Comparison of ENCODE assay signal across 25 cellular contexts in genomic region chr15:68590721-68591389, GRCh38. TPM values are rescaled to one million over a fixed set of nuclear protein-coding genes. Genes with fewer than 3 reads are reported as not detected.
DNase-seq lines count a peak whose midpoint lies in the region; ATAC-seq and TF ChIP-seq lines count a peak whose summit lies in the region.
"Had no signal": no experiment of that assay in that cellular context is flagged by ENCODE, and none has a peak within 500 bp of the region (broad histone marks: within the 10 kb centered on the region; RNA-seq: fewer than 3 reads in every experiment).

No MANE protein-coding gene starts in this region.

- H3K27me3 Mint-ChIP-seq in glutamatergic neuron (ENCODE audit: unreplicated experiment), result peaks cover 3% of the 10 kb centered on the region
- peaks cover 58% of the 10 kb centered on the region for H3K27me3 Mint-ChIP-seq in Calu3 (ENCODE audit: unreplicated experiment)

- H3K9me3 Mint-ChIP-seq in glutamatergic neuron (ENCODE audit: unreplicated experiment), result peaks cover under 1% of the 10 kb centered on the region
- H3K9me3 Mint-ChIP-seq in Calu3 (ENCODE audit: low read depth, unreplicated experiment), result no peaks in the 10 kb centered on the region
- H3K9me3 Mint-ChIP-seq: activated T-cell treated with anti-CD3 and anti-CD28 coated beads, Interleukin-2, amount 50 U/mL, for 72 hours; CD8-positive, alpha-beta memory T cell; dendritic cell treated with granulocyte-macrophage colony-stimulating factor and Interleukin-4, amounts not matched to agents 40 ng/mL and 50 ng/mL, for 4 days; naive thymus-derived CD4-positive, alpha-beta T cell had no signal

- intact Hi-C loops in left ventricle myocardium inferior (cut with micrococcal nuclease), result no loop called here
- intact Hi-C loops in Right ventricle myocardium superior (cut with DNase I), result no loop called here
- intact Hi-C loops in posterior vena cava (cut with DNase I), result no loop called here
- intact Hi-C loops in Calu3 (cut with micrococcal nuclease; ENCODE audit: unreplicated experiment), result no loop called here

- in situ Hi-C loops in KBM-7 (cut with MboI; ENCODE audit: low pct_unique_long_range_greater_than_20kb, low sequenced_read_pairs), result no loop called here

- TF ChIP-seq CTCF in left ventricle myocardium inferior (IDR thresholded peaks at IDR 0.05; ENCODE audit: borderline replicate concordance) (no peak), glutamatergic neuron (IDR thresholded peaks at IDR 0.05; ENCODE audit: partially characterized antibody, unreplicated experiment) (no peak), Calu3 (IDR thresholded peaks at IDR 0.05; ENCODE audit: unreplicated experiment) (no peak)

- H3K9me3 ChIP-seq in left ventricle myocardium inferior (replicated peaks), result no peaks in the 10 kb centered on the region
- H3K9me3 ChIP-seq: left lung, SJCRH30, uterus had no signal

- no peaks in the 10 kb centered on the region for H3K36me3 ChIP-seq in left ventricle myocardium inferior
- H3K36me3 ChIP-seq: left lung, SJCRH30, uterus had no signal

- H3K4me3 ChIP-seq in left ventricle myocardium inferior, result no peak overlapping the region
- H3K4me3 ChIP-seq: left lung, SJCRH30, uterus had no signal

- H3K27ac ChIP-seq in left ventricle myocardium inferior (replicated peaks), result peak overlapping the region; percentile 48
- H3K27ac ChIP-seq: left lung, SJCRH30 had no signal

- H3K4me1 Mint-ChIP-seq in glutamatergic neuron (ENCODE audit: low read depth, unreplicated experiment), result peaks cover 17% of the 10 kb centered on the region
- H3K4me1 Mint-ChIP-seq in Calu3 (ENCODE audit: low read depth, unreplicated experiment), result peaks cover 7% of the 10 kb centered on the region

- H3K27me3 ChIP-seq in left ventricle myocardium inferior (ENCODE audit: low read depth), result no peaks in the 10 kb centered on the region
- H3K27me3 ChIP-seq: left lung, uterus had no signal

- BruUV-seq in Calu3 (replicated peaks; lab: Mats Ljungman, UMichigan), result no TSS peak

- DNase-seq in left ventricle myocardium inferior (no peak), Right ventricle myocardium superior (no peak), glutamatergic neuron (no peak), posterior vena cava (ENCODE audit: low spot score) (peak; percentile 60), KBM-7 (no peak), NCI-H524 (lab: John Stamatoyannopoulos, UW) (no peak), Calu3 (no peak), DMS 273 treated with DMSO at 0.1 percent for 48 hours (lab: John Stamatoyannopoulos, UW) (no peak)
- DNase-seq: activated CD4-positive, CD25-positive, alpha-beta regulatory T cell; activated CD8-positive, alpha-beta memory T cell treated with anti-CD3 and anti-CD28 coated beads, Interleukin-2, amount 10 ng/mL, durations not matched to agents 7 days and 5 days; activated naive CD4-positive, alpha-beta T cell treated with Interleukin-2 at 50 U/mL for 16 hours; activated T-cell treated with anti-CD3 and anti-CD28 coated beads, Interleukin-2, amount 50 U/mL, for 72 hours; AML-193; CD8-positive, alpha-beta memory T cell; hippocampal formation; left lung; naive thymus-derived CD4-positive, alpha-beta T cell; NCI-H1105; NCI-H2029; NCI-H226; NCI-H748 treated with DMSO at 0.1 percent for 48 hours; SJCRH30; stimulated activated CD4-positive, alpha-beta T cell treated with anti-CD3 and anti-CD28 coated beads, Interleukin-2, amount 100 ng/mL, for 48 hours; uterus had no signal

- H3K27ac Mint-ChIP-seq in glutamatergic neuron (ENCODE audit: unreplicated experiment) (no peak overlapping the region), Calu3 (ENCODE audit: unreplicated experiment) (no peak overlapping the region)
- H3K27ac Mint-ChIP-seq: activated CD8-positive, alpha-beta memory T cell treated with anti-CD3 and anti-CD28 coated beads, Interleukin-2, amount 10 ng/mL, durations not matched to agents 7 days and 5 days; activated T-cell treated with anti-CD3 and anti-CD28 coated beads, Interleukin-2, amount 50 U/mL, for 72 hours; CD8-positive, alpha-beta memory T cell; dendritic cell treated with granulocyte-macrophage colony-stimulating factor and Interleukin-4, amounts not matched to agents 40 ng/mL and 50 ng/mL, for 4 days had no signal

- H3K36me3 Mint-ChIP-seq in glutamatergic neuron (ENCODE audit: unreplicated experiment) (no peaks in the 10 kb centered on the region), Calu3 (ENCODE audit: insufficient read depth, unreplicated experiment) (no peaks in the 10 kb centered on the region)
- H3K36me3 Mint-ChIP-seq: activated CD8-positive, alpha-beta memory T cell treated with anti-CD3 and anti-CD28 coated beads, Interleukin-2, amount 10 ng/mL, durations not matched to agents 7 days and 5 days; CD8-positive, alpha-beta memory T cell; naive thymus-derived CD4-positive, alpha-beta T cell had no signal

- H3K4me3 Mint-ChIP-seq in glutamatergic neuron (ENCODE audit: unreplicated experiment) (peak overlapping the region; percentile 17), Calu3 (ENCODE audit: low read depth, unreplicated experiment) (no peak overlapping the region)
- H3K4me3 Mint-ChIP-seq: activated CD8-positive, alpha-beta memory T cell treated with anti-CD3 and anti-CD28 coated beads, Interleukin-2, amount 10 ng/mL, durations not matched to agents 7 days and 5 days; activated T-cell treated with anti-CD3 and anti-CD28 coated beads, Interleukin-2, amount 50 U/mL, for 72 hours; dendritic cell treated with granulocyte-macrophage colony-stimulating factor and Interleukin-4, amounts not matched to agents 40 ng/mL and 50 ng/mL, for 4 days; naive thymus-derived CD4-positive, alpha-beta T cell had no signal

- CTCF ChIA-PET in Calu3 (lab: Charles Lee), result interaction anchor here (0.6 kb wide), 1 partner anchor 50 kb away, joined by 3 read pairs; no protein-coding TSS in a partner anchor

- ATAC-seq in Right ventricle myocardium superior (ENCODE audit: poor library complexity), result no peak
- ATAC-seq: activated CD8-positive, alpha-beta memory T cell treated with anti-CD3 and anti-CD28 coated beads, Interleukin-2, amount 10 ng/mL, durations not matched to agents 7 days and 5 days; activated T-cell treated with anti-CD3 and anti-CD28 coated beads, Interleukin-2, amount 50 U/mL, for 72 hours; left lung; naive thymus-derived CD4-positive, alpha-beta T cell had no signal

- peaks cover 74% of the 10 kb centered on the region for H3K4me1 ChIP-seq in left ventricle myocardium inferior
- H3K4me1 ChIP-seq: SJCRH30 had no signal

RNA-seq across cellular contexts. Expression of gene CORO2B, which starts 12.1 kb away (rescaled TPM):
- total RNA-seq in left ventricle myocardium inferior, result 5.0 TPM
- 6.6 TPM for total RNA-seq in Right ventricle myocardium superior
- total RNA-seq in glutamatergic neuron (ENCODE audit: unreplicated experiment), result 16.3 TPM
- 10 to 100 TPM in 1 of 2 donors, 1 to 10 TPM in 1; 7.2 to 11.7 TPM for total RNA-seq in posterior vena cava
- 0.14 and 0.15 TPM in 2 replicates for total RNA-seq in Calu3 (2022)
- total RNA-seq: activated CD8-positive, alpha-beta memory T cell treated with anti-CD3 and anti-CD28 coated beads, Interleukin-2, amount 10 ng/mL, durations not matched to agents 7 days and 5 days; CD8-positive, alpha-beta memory T cell; SJCRH30 had no signal
